Comparison of ENCODE assay signal across 20 cellular contexts in the genomic region with DNA sequence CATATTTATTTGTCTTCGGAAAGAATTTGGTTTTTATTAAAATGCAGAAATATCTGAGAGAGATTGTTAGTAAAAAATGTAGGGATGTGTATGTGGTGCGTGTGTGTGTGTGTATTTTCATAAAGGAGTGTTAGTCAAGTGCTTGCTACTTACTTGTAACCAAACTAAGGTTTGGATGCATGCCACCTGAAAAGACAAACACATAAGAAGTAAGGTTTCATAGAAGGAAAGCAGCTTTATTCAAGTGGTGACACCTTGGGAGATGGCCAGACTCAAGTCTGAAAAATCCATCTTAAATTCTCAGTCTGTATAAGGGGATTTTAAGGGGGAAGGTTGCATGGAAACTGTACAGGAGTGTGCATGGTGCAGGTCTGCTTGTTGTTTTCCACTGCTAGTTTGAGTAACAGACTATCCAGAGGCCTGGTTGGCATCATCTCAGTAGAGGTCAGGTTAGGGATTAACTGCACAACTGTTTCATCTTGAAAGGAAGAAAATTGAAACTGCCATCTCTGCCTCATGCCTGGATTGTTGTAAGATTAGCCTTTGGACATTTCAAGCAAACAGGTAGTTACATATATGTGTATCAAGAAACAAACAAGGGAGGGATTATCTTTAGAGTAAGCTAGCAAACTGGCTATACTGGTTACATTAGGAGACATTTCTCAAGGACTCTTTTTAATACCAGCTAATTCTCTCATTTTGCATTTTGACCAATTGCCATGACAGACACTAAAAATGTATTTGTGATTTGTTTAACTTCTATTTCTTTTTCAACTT.
A peak's percentile ranks its signal among the peaks of the same experiment; 100 is the strongest.
DNase-seq lines count a peak whose midpoint lies in the region; ATAC-seq and TF ChIP-seq lines count a peak whose summit lies in the region.
"Had no signal": no experiment of that assay in that cellular context is flagged by ENCODE, and none has a peak within 500 bp of the region (broad histone marks: within the 10 kb centered on the region; RNA-seq: fewer than 3 reads in every experiment).

No MANE protein-coding gene starts in this region.

- H3K14ac ChIP-seq in neuronal stem cell (ENCODE audit: low read length), result no peak overlapping the region

- H3K36me3 ChIP-seq in esophagus squamous epithelium, result no peaks in the 10 kb centered on the region
- H3K36me3 ChIP-seq in psoas muscle (ENCODE audit: insufficient read depth in 1 of 2, low read depth in 1 of 2), result no peaks in the 10 kb centered on the region
- no peaks in the 10 kb centered on the region for H3K36me3 ChIP-seq in neuronal stem cell (replicated peaks in 1 of 2; ENCODE audit: control insufficient read depth in 2 of 2, insufficient read depth in 2 of 2, low read length in 2 of 2)
- H3K36me3 ChIP-seq: BLaER1 treated with 17β-estradiol and CSF1 and Interleukin-3, amounts not matched to agents 10 nM and 100 nM; MG63; SJSA1 had no signal

- H3K9me3 ChIP-seq in esophagus squamous epithelium (peaks cover 0 to 19% (median 0%) of the 10 kb centered on the region in 3 donors), psoas muscle (no peaks in the 10 kb centered on the region), neuronal stem cell (replicated peaks in 1 of 2; ENCODE audit: control insufficient read depth in 2 of 2, insufficient read depth in 1 of 2, low read depth in 1 of 2, low read length in 2 of 2) (no peaks in the 10 kb centered on the region)
- H3K9me3 ChIP-seq: MG63, SJSA1 had no signal

- H2BK5ac ChIP-seq in neuronal stem cell (ENCODE audit: low read length), result no peak overlapping the region

- peaks cover 5 to 30% (median 6%) of the 10 kb centered on the region in 3 donors for H3K4me1 ChIP-seq in esophagus squamous epithelium
- no peaks in the 10 kb centered on the region for H3K4me1 ChIP-seq in psoas muscle
- H3K4me1 ChIP-seq in neuronal stem cell (ENCODE audit: control insufficient read depth in 2 of 2, insufficient read depth in 1 of 2, low read depth in 1 of 2, low read length in 2 of 2), result peaks cover 5 to 7% of the 10 kb centered on the region in 2 donors
- H3K4me1 ChIP-seq: SJSA1 had no signal

- intact Hi-C loops in esophagus squamous epithelium (cut with DNase I) (no loop called here), psoas muscle (cut with DNase I) (no loop called here)

- H3K27ac ChIP-seq in esophagus squamous epithelium (peak overlapping the region in 3 of 4 donors; percentile 30 to 42 (median 31)), psoas muscle (no peak overlapping the region), neuronal stem cell (replicated peaks; ENCODE audit: low read length) (no peak overlapping the region)
- H3K27ac ChIP-seq: BLaER1 treated with 17β-estradiol and CSF1 and Interleukin-3, amounts not matched to agents 10 nM and 100 nM; SJSA1 had no signal

- DNase-seq in NCI-H82 (lab: John Stamatoyannopoulos, UW), result peak; percentile 41
- DNase-seq in NCI-H82 treated with DMSO at 0.1 percent for 48 hours (lab: John Stamatoyannopoulos, UW; ENCODE audit: unreplicated experiment), result no peak
- peak; percentile 58 for DNase-seq in RPMI8226
- DNase-seq in esophagus squamous epithelium (lab: John Stamatoyannopoulos, UW), result no peak
- no peak for DNase-seq in psoas muscle
- no peak for DNase-seq in ACHN
- DNase-seq in neuronal stem cell (ENCODE audit: low spot score), result no peak
- DNase-seq: AML-193; CD4-positive, alpha-beta T cell; DMS79; EL; GDM1; HCEC 1CT; KBM-7; MG63; NCI-H1417; NCI-H1694 treated with DMSO at 0.1 percent for 48 hours had no signal

- H2BK12ac ChIP-seq in neuronal stem cell (ENCODE audit: low read length), result no peak overlapping the region

- no peaks in the 10 kb centered on the region for H3K79me1 ChIP-seq in neuronal stem cell (ENCODE audit: low read depth, low read length)

- WGBS in esophagus squamous epithelium, 2 donors, result 64 to 72% methylated on average over 2 of the region's 2 CpGs
- 89 to 94% (median 94%) methylated on average over 2 of the region's 2 CpGs for WGBS in psoas muscle, 3 donors
- 100% methylated on average over 1 of the region's 2 CpGs for WGBS in neuronal stem cell (ENCODE audit: extremely low coverage in 2 of 2, insufficient read length in 2 of 2, insufficient replicate concordance in 1 of 2), 2 donors

- H2AK5ac ChIP-seq in neuronal stem cell (ENCODE audit: low read depth, low read length), result no peak overlapping the region

- H4K91ac ChIP-seq in neuronal stem cell (ENCODE audit: low read depth, low read length, poor library complexity), result no peak overlapping the region

- H4K8ac ChIP-seq in neuronal stem cell (ENCODE audit: low read depth, low read length), result no peak overlapping the region

- H3K9ac ChIP-seq in neuronal stem cell (ENCODE audit: low read depth, low read length, poor library complexity), result no peak overlapping the region
- H3K9ac ChIP-seq: BLaER1 treated with 17β-estradiol and CSF1 and Interleukin-3, amounts not matched to agents 10 nM and 100 nM had no signal

- H3K27me3 ChIP-seq in esophagus squamous epithelium (no peaks in the 10 kb centered on the region), psoas muscle (ENCODE audit: insufficient read depth in 3 of 3, low read length in 2 of 3) (no peaks in the 10 kb centered on the region), neuronal stem cell (ENCODE audit: control insufficient read depth in 3 of 3, insufficient read depth in 3 of 3, low read depth in 1 of 3, low read length in 3 of 3) (no peaks in the 10 kb centered on the region)
- H3K27me3 ChIP-seq: BLaER1 treated with 17β-estradiol and CSF1 and Interleukin-3, amounts not matched to agents 10 nM and 100 nM; MG63; SJSA1 had no signal

- in situ Hi-C loops in ACHN (cut with HindIII; ENCODE audit: low pct_ligation_motif_present, low pct_unique_long_range_greater_than_20kb, low sequenced_read_pairs), result no loop called here

- no peak overlapping the region for H3K23ac ChIP-seq in neuronal stem cell (ENCODE audit: low read depth, low read length, poor library complexity)

- no peak overlapping the region for H2BK15ac ChIP-seq in neuronal stem cell (ENCODE audit: low read length)

- ATAC-seq in psoas muscle, result no peak
- ATAC-seq: GM12878 had no signal

- no peak for TF ChIP-seq POLR2A in esophagus squamous epithelium (IDR thresholded peaks at IDR 0.05)

- no peak overlapping the region for H2AFZ ChIP-seq in neuronal stem cell (ENCODE audit: low read length)

- no peak overlapping the region for H3K4ac ChIP-seq in neuronal stem cell (ENCODE audit: low read length)

- TF ChIP-seq CTCF in esophagus squamous epithelium (IDR thresholded peaks at IDR 0.05) (no peak), psoas muscle (IDR thresholded peaks at IDR 0.05) (no peak)

- H3K4me2 ChIP-seq in neuronal stem cell (ENCODE audit: insufficient read depth, low read length, poor library complexity, severe bottlenecking), result no peak overlapping the region
- H3K4me2 ChIP-seq: BLaER1 treated with 17β-estradiol and CSF1 and Interleukin-3, amounts not matched to agents 10 nM and 100 nM had no signal

- no peak overlapping the region for H2BK120ac ChIP-seq in neuronal stem cell (ENCODE audit: low read depth, low read length)

- no peak overlapping the region for H3K18ac ChIP-seq in neuronal stem cell (ENCODE audit: low read length)

- H3K4me3 ChIP-seq in esophagus squamous epithelium (no peak overlapping the region), psoas muscle (no peak overlapping the region), neuronal stem cell (ENCODE audit: low read length in 2 of 2) (no peak overlapping the region)
- H3K4me3 ChIP-seq: BLaER1 treated with 17β-estradiol and CSF1 and Interleukin-3, amounts not matched to agents 10 nM and 100 nM; GM12878; MG63; SJSA1 had no signal

Comparison
In these comparisons a context has a peak if more than half of its experiments do, and no peak if none do; other contexts are left out.
1. DNase-seq: peak in NCI-H82 (single experiment) and RPMI8226 (single experiment); none in NCI-H82 treated with DMSO at 0.1 percent for 48 hours (single experiment), esophagus squamous epithelium (single experiment), psoas muscle (0 of 2), ACHN (single experiment) and neuronal stem cell (single experiment).
2. H3K27ac ChIP-seq: peak in esophagus squamous epithelium (3 of 4); none in psoas muscle (single experiment) and neuronal stem cell (single experiment).